In genomic region chr7:55078465-55079372, GRCh38 we compare ENCODE assay signal across 15 cellular contexts. TPM values are rescaled to one million over a fixed set of nuclear protein-coding genes. Genes with fewer than 3 reads are reported as not detected.
DNase-seq lines count a peak whose midpoint lies in the region; TF ChIP-seq lines count a peak whose summit lies in the region.
"Had no signal": no experiment of that assay in that cellular context is flagged by ENCODE, and none has a peak within 500 bp of the region (broad histone marks: within the 10 kb centered on the region; RNA-seq: fewer than 3 reads in every experiment).

No MANE protein-coding gene starts in this region.

- no peaks in the 10 kb centered on the region for H3K9me3 Mint-ChIP-seq in nephron
- H3K9me3 Mint-ChIP-seq: naive thymus-derived CD8-positive, alpha-beta T cell; stimulated activated naive CD8-positive, alpha-beta T cell treated with anti-CD3 and anti-CD28 coated beads, Interleukin-15, Interleukin-2, amounts not matched to agents 100 ng/mL and 50 ng/mL, for 24 hours had no signal

- H3K27ac ChIP-seq in esophagus muscularis mucosa (replicated peaks in 1 of 4), result peak overlapping the region; percentile 77 to 88 (median 85)

- no peaks in the 10 kb centered on the region for H3K36me3 ChIP-seq in esophagus muscularis mucosa

- peaks cover 3% of the 10 kb centered on the region for H3K27me3 Mint-ChIP-seq in nephron (ENCODE audit: low read depth)

- no peaks in the 10 kb centered on the region for H3K36me3 Mint-ChIP-seq in nephron (ENCODE audit: low read depth)
- H3K36me3 Mint-ChIP-seq: naive thymus-derived CD8-positive, alpha-beta T cell had no signal

- H3K4me3 Mint-ChIP-seq in nephron, result no peak overlapping the region
- H3K4me3 Mint-ChIP-seq: naive thymus-derived CD8-positive, alpha-beta T cell; stimulated activated naive CD8-positive, alpha-beta T cell treated with anti-CD3 and anti-CD28 coated beads, Interleukin-15, Interleukin-2, amounts not matched to agents 100 ng/mL and 50 ng/mL, for 24 hours had no signal

- DNase-seq in 8988T (peak; percentile 49), HuH-7 (ENCODE audit: low spot score) (peak; percentile 94), esophagus muscularis mucosa (ENCODE audit: extremely low spot score) (no peak), NOMO-1 treated with DMSO at 0.1 percent for 48 hours (lab: John Stamatoyannopoulos, UW; ENCODE audit: unreplicated experiment) (no peak), GM19238 (ENCODE audit: insufficient read length, low spot score) (no peak), posterior vena cava (ENCODE audit: low spot score) (no peak), nucleus accumbens (lab: John Stamatoyannopoulos, UW) (no peak)
- DNase-seq: amygdala; effector memory CD4-positive, alpha-beta T cell; hippocampal formation; naive thymus-derived CD8-positive, alpha-beta T cell; NCI-H146; stimulated activated CD4-positive, alpha-beta T cell treated with anti-CD3 and anti-CD28 coated beads, Interleukin-2, amount 100 ng/mL, for 24 hours had no signal

- intact Hi-C loops in esophagus muscularis mucosa (cut with DNase I), result no loop called here
- intact Hi-C loops in posterior vena cava (cut with DNase I), result no loop called here

- H3K27me3 ChIP-seq in esophagus muscularis mucosa, result no peaks in the 10 kb centered on the region

- H3K9me3 ChIP-seq in esophagus muscularis mucosa, result no peaks in the 10 kb centered on the region

- TF ChIP-seq CTCF in esophagus muscularis mucosa (IDR thresholded peaks at IDR 0.05) (peak in 1 of 3 experiments; percentile 14), nephron (IDR thresholded peaks at IDR 0.05; ENCODE audit: unreplicated experiment in 3 of 3) (no peak)

- H3K27ac Mint-ChIP-seq in nephron, result peak overlapping the region; percentile 77 to 89 (median 78)
- H3K27ac Mint-ChIP-seq: stimulated activated naive CD8-positive, alpha-beta T cell treated with anti-CD3 and anti-CD28 coated beads, Interleukin-15, Interleukin-2, amounts not matched to agents 100 ng/mL and 50 ng/mL, for 24 hours had no signal

- TF ChIP-seq POLR2A in esophagus muscularis mucosa (IDR thresholded peaks at IDR 0.05; ENCODE audit: low read depth), result no peak

- WGBS in esophagus muscularis mucosa, result 74% methylated on average over 36 of the region's 42 CpGs

- peaks cover 43% of the 10 kb centered on the region for H3K4me1 Mint-ChIP-seq in nephron

- peaks cover 55 to 97% (median 94%) of the 10 kb centered on the region in 4 donors for H3K4me1 ChIP-seq in esophagus muscularis mucosa

- TF ChIP-seq EP300 in esophagus muscularis mucosa (IDR thresholded peaks at IDR 0.05), result no peak

- no peak overlapping the region for H3K4me3 ChIP-seq in esophagus muscularis mucosa

RNA-seq across cellular contexts. Expression of gene EGFR, which starts 59.9 kb away (rescaled TPM):
- total RNA-seq in esophagus muscularis mucosa (100 to 1,000 TPM in 2 of 4 donors, 10 to 100 TPM in 2; 79.3 to 125 (median 110) TPM), posterior vena cava (10 to 100 TPM; 80.8 to 87.2 TPM)
- total RNA-seq: naive thymus-derived CD8-positive, alpha-beta T cell had no signal

Comparison
In these comparisons a context has a peak if more than half of its experiments do, and no peak if none do; other contexts are left out.
1. DNase-seq: peak in 8988T (single experiment) and HuH-7 (single experiment); none in esophagus muscularis mucosa (single experiment), NOMO-1 treated with DMSO at 0.1 percent for 48 hours (single experiment), GM19238 (single experiment), posterior vena cava (single experiment) and nucleus accumbens (0 of 56).